In the genomic region with DNA sequence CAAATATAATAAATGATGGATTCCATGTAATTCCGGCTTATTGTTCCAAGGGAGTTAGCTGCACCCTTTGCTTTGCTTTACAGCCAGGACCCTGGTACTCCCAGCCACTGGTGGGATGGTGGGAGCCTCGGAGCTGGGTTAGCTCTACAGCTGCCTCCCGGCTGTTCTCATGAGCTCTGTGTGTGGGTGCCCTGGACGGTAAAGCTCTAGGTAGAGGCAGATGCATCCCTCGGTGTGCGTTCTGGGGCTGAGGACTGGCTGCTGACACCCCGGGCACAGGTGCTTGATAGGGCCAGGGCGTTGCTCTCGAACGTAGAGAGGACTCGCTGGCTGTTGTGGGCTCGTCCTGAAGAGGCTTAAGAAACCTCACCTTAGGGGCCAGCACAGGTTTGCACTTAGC, we compare ENCODE assay signal across 21 cellular contexts.
"Had no signal": no experiment of that assay in that cellular context is flagged by ENCODE, and none has a peak within 500 bp of the region (broad histone marks: within the 10 kb centered on the region; RNA-seq: fewer than 3 reads in every experiment).

No MANE protein-coding gene starts in this region.

- FAIRE-seq: HTR-8/SVneo, K562, RCC 7860 had no signal

- ATAC-seq: K562 had no signal

- H3K4me3 ChIP-seq: K562 had no signal

- H3K27ac Mint-ChIP-seq: IgD-negative memory B cell had no signal

- H3K27me3 Mint-ChIP-seq: IgD-negative memory B cell had no signal

- H3K9me3 Mint-ChIP-seq: IgD-negative memory B cell had no signal

- H3K9me3 ChIP-seq: SK-N-SH had no signal

- H3K4me3 Mint-ChIP-seq: IgD-negative memory B cell had no signal

- H3K4me1 Mint-ChIP-seq: IgD-negative memory B cell had no signal

- H3K27ac ChIP-seq: HL-60, KMS-11 had no signal

- DNase-seq: Kasumi-1, MM.1S, NCI-H1092 treated with DMSO at 0.1 percent for 48 hours, NCI-H1436, NCI-H2029, NCI-H2081 treated with DMSO at 0.1 percent for 48 hours, NCI-H2171, NCI-H226, NCI-H446, NCI-H510A, NCI-H69, NCI-H774, RPMI8226, SHP77, SK-N-SH had no signal

- H3K9ac ChIP-seq: KMS-11, SK-N-SH had no signal
